In genomic region chrX:48468693-48469691, GRCh38 we compare ENCODE assay signal across 1 cellular context.
A peak's percentile ranks its signal among the peaks of the same experiment; 100 is the strongest.
TF ChIP-seq lines count a peak whose summit lies in the region.

No MANE protein-coding gene starts in this region.

TF ChIP-seq in GM12878, 131 proteins besides CTCF, POLR2A, EP300 and RAD21:
- TF ChIP-seq PKNOX1 (IDR thresholded peaks at IDR 0.05): peak; percentile 83
- TF ChIP-seq TBL1XR1 (IDR thresholded peaks at IDR 0.05; ENCODE audit: low read depth, low read length): no peak
- TF ChIP-seq NBN (IDR thresholded peaks at IDR 0.05): no peak
- TF ChIP-seq SUPT20H (IDR thresholded peaks at IDR 0.05; ENCODE audit: borderline replicate concordance, control insufficient read depth, low read depth, low read length): no peak
TF ChIP-seq in GM12878: peak in this region for 1.
